Comparison of ENCODE assay signal across 18 cellular contexts in genomic region chr11:980438-981365, GRCh38. TPM values are rescaled to one million over a fixed set of nuclear protein-coding genes. Genes with fewer than 3 reads are reported as not detected.
DNase-seq lines count a peak whose midpoint lies in the region; ATAC-seq and TF ChIP-seq lines count a peak whose summit lies in the region.
"Had no signal": no experiment of that assay in that cellular context is flagged by ENCODE, and none has a peak within 500 bp of the region (broad histone marks: within the 10 kb centered on the region; RNA-seq: fewer than 3 reads in every experiment).

No MANE protein-coding gene starts in this region.

- H3K4me2 ChIP-seq in Karpas-422 (ENCODE audit: low read depth, low read length, poor library complexity, severe bottlenecking), result no peak overlapping the region

- H3K9me3 ChIP-seq in psoas muscle (no peaks in the 10 kb centered on the region), Karpas-422 (ENCODE audit: low read length) (no peaks in the 10 kb centered on the region)

- no peak overlapping the region for H3K4me3 ChIP-seq in fibroblast of the aortic adventitia (ENCODE audit: low read depth, low read length)
- no peak overlapping the region for H3K4me3 ChIP-seq in psoas muscle
- H3K4me3 ChIP-seq in Karpas-422 (ENCODE audit: low read length), result no peak overlapping the region

- H3K4me1 ChIP-seq in psoas muscle, result peaks cover 45% of the 10 kb centered on the region
- H3K4me1 ChIP-seq in Karpas-422 (ENCODE audit: low read length), result no peaks in the 10 kb centered on the region

- H3K79me2 ChIP-seq in Karpas-422 (ENCODE audit: low read length), result no peaks in the 10 kb centered on the region

- WGBS in psoas muscle, 3 donors, result 39 to 76% (median 63%) methylated on average over 26 of the region's 26 CpGs

- H4K20me1 ChIP-seq in Karpas-422 (ENCODE audit: insufficient read depth, low read depth, low read length), result no peaks in the 10 kb centered on the region

- H3K9ac ChIP-seq in Karpas-422 (ENCODE audit: low read length), result no peak overlapping the region

- intact Hi-C loops in psoas muscle (cut with DNase I), result loop anchor here in 1 of 2 donors (2.0 kb wide), 1 partner anchor 132 kb away; no protein-coding TSS in a partner anchor

- TF ChIP-seq CTCF in VCaP (conservative IDR thresholded peaks at IDR 0.05) (peak; percentile 49), fibroblast of the aortic adventitia (IDR thresholded peaks at IDR 0.05; ENCODE audit: insufficient read depth, low read length) (peak; percentile 23), psoas muscle (IDR thresholded peaks at IDR 0.05) (peak; percentile 38)

- DNase-seq in DMS53 (lab: John Stamatoyannopoulos, UW) (peak; percentile 52), fibroblast of the aortic adventitia (ENCODE audit: low read depth) (peak; percentile 46), psoas muscle (peak in 1 of 2 donors; percentile 67), RKO (ENCODE audit: low spot score) (no peak), Karpas-422 (no peak)
- DNase-seq: activated CD4-positive, alpha-beta T cell treated with anti-CD3 and anti-CD28 coated beads, Interleukin-2, amount 50 U/mL, for 1 hour; activated T-cell treated with anti-CD3 and anti-CD28 coated beads, Interleukin-2, amount 50 U/mL, for 72 hours; CD8-positive, alpha-beta T cell; foreskin melanocyte; GDM1; KG1; NCI-H1694; NCI-H69; stimulated activated CD4-positive, alpha-beta T cell treated with anti-CD3 and anti-CD28 coated beads, Interleukin-2, amount 100 ng/mL, for 24 hours; T-helper 17 cell had no signal

- no peaks in the 10 kb centered on the region for H3K27me3 ChIP-seq in psoas muscle (ENCODE audit: insufficient read depth in 3 of 3, low read length in 2 of 3)
- H3K27me3 ChIP-seq in Karpas-422 (ENCODE audit: low read length), result no peaks in the 10 kb centered on the region

- H3K27ac ChIP-seq in VCaP (0 out of 2 replicates have a peak overlapping the region, but pooled peaks have one; percentile 18), psoas muscle (peak overlapping the region; percentile 85), Karpas-422 (ENCODE audit: low read length) (no peak overlapping the region)

- peaks cover 3 to 52% of the 10 kb centered on the region in 2 donors for H3K36me3 ChIP-seq in psoas muscle (ENCODE audit: insufficient read depth in 1 of 2, low read depth in 1 of 2)
- no peaks in the 10 kb centered on the region; the same call in 1 of the 2 replicates for H3K36me3 ChIP-seq in Karpas-422 (ENCODE audit: insufficient read depth, low read length)

- ATAC-seq in psoas muscle (peak; percentile 63 to 75 (median 68)), HG03521 (IDR thresholded peaks at IDR 0.05; ENCODE audit: unreplicated experiment) (no peak), HG03520 (IDR thresholded peaks at IDR 0.05; ENCODE audit: unreplicated experiment) (no peak)
- ATAC-seq: activated T-cell treated with anti-CD3 and anti-CD28 coated beads, Interleukin-2, amount 50 U/mL, for 72 hours; CD8-positive, alpha-beta T cell; T-helper 17 cell had no signal

- no peaks in the 10 kb centered on the region for H3K9me2 ChIP-seq in Karpas-422 (replicated peaks; ENCODE audit: insufficient read depth, low read length)

- no peak overlapping the region for H2AFZ ChIP-seq in Karpas-422 (ENCODE audit: low read length)

RNA-seq across cellular contexts. Expression of gene AP2A2, which starts 55.0 kb away (rescaled TPM):
- total RNA-seq in fibroblast of the aortic adventitia (ENCODE audit: low replicate concordance), result 65.4 and 72.9 TPM in 2 replicates
- total RNA-seq in psoas muscle, result 10 to 100 TPM; 26.5 to 31.4 (median 27.7) TPM
- 10 to 100 TPM; 15.9 to 21.7 (median 19.8) TPM for polyA plus RNA-seq in psoas muscle
- 20.0 and 34.6 TPM in 2 replicates for total RNA-seq in Karpas-422 (2014; rRNA removed; shearing (Covaris generic); ENCODE audit: low replicate concordance)

RNA-seq across cellular contexts. Expression of gene MUC6, which starts 55.8 kb away (rescaled TPM):
- total RNA-seq in fibroblast of the aortic adventitia (ENCODE audit: low replicate concordance) (under 0.01 TPM in 1 of 2 replicates, not detected in the other), psoas muscle (not detected)
- under 1 TPM; under 0.01 to 0.04 (median 0.01) TPM for polyA plus RNA-seq in psoas muscle
- not detected in 2 replicates for total RNA-seq in Karpas-422 (2014; rRNA removed; shearing (Covaris generic); ENCODE audit: low replicate concordance)
- total RNA-seq: activated T-cell treated with anti-CD3 and anti-CD28 coated beads, Interleukin-2, amount 50 U/mL, for 72 hours; CD8-positive, alpha-beta T cell; T-helper 17 cell had no signal

Comparison
In these comparisons a context has a peak if more than half of its experiments do, and no peak if none do; other contexts are left out.
1. DNase-seq: peak in DMS53 (single experiment) and fibroblast of the aortic adventitia (single experiment); none in RKO (single experiment) and Karpas-422 (single experiment).
2. ATAC-seq: peak in psoas muscle (4 of 4); none in HG03521 (single experiment) and HG03520 (single experiment).
3. Peak in every context shown above with its lines, with median percentiles within 50 percentile points of each other: CTCF ChIP-seq.